Comparison of ENCODE assay signal across 11 cellular contexts in the genomic region with DNA sequence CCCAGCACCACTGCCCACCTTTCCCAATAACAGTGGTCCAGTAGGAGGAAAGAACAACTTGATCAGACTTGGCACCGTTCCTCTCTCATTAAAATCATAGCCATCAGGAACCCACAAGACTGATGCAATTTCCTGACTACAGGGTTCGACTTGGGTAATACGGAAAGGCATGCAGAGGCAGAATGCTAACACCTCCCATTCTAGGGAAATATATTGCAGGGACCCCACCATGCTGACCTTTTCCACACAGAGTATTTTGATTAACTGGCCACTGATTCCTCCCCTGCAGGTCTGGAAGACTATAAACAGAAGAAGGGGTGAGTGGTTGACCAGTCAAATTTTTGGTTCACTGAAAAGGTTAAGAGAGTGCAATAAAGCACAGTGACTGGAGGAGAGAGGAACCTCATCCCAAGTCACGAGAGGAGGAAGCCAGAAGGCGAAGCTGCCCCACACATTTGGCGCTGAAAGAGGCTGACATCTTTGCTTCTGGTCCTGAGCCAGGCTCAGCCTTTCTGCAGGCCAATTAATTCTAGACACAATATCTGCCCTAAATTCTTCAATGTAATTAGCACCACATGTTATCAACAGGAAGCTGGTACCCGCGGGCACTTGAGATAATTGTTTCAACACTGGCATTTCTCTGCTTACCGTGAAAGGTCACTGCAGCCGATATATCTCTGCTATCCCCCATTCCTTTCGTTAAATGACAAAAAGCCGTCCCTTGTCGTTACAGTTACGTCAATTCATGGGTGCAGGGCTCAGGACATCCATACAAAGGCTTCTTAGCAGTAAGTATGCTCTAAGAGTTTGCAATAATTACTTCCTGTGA.
A peak's percentile ranks its signal among the peaks of the same experiment; 100 is the strongest.
DNase-seq lines count a peak whose midpoint lies in the region; ATAC-seq, FAIRE-seq and TF ChIP-seq lines count a peak whose summit lies in the region.
"Had no signal": no experiment of that assay in that cellular context is flagged by ENCODE, and none has a peak within 500 bp of the region (broad histone marks: within the 10 kb centered on the region; RNA-seq: fewer than 3 reads in every experiment).

No MANE protein-coding gene starts in this region.

- BruUV-seq in K562 (replicated peaks; lab: Mats Ljungman, UMichigan), result no TSS peak
- no TSS peak for BruUV-seq in PC-9 (replicated peaks; lab: Mats Ljungman, UMichigan)

- H3K9me3 ChIP-seq in K562 (replicated peaks; ENCODE audit: control insufficient read depth, insufficient read depth, low read depth, low read length) (no peaks in the 10 kb centered on the region), stomach (no peaks in the 10 kb centered on the region), SJCRH30 (replicated peaks) (no peaks in the 10 kb centered on the region), PC-9 (ENCODE audit: insufficient read depth, low read depth) (no peaks in the 10 kb centered on the region)
- H3K9me3 ChIP-seq: colonic mucosa had no signal

- no peaks in the 10 kb centered on the region for H3K4me1 ChIP-seq in K562 (replicated peaks in 1 of 2; ENCODE audit: control insufficient read depth in 2 of 2, insufficient read depth in 2 of 2, low read length in 2 of 2)
- peaks cover 0 to 7% (median 0%) of the 10 kb centered on the region in 4 donors for H3K4me1 ChIP-seq in stomach
- H3K4me1 ChIP-seq in SJCRH30, result no peaks in the 10 kb centered on the region
- H3K4me1 ChIP-seq in PC-9 (replicated peaks; ENCODE audit: insufficient read depth), result peaks cover 9% of the 10 kb centered on the region; the same call in 1 of the 2 replicates
- H3K4me1 ChIP-seq: colonic mucosa, parathyroid adenoma had no signal

- H3K4me2 ChIP-seq in K562 (ENCODE audit: insufficient read depth, low read length) (no peak overlapping the region), PC-9 (no peak overlapping the region)

- no peaks in the 10 kb centered on the region for H3K79me2 ChIP-seq in K562 (ENCODE audit: control insufficient read depth, insufficient read depth, low read length)
- no peaks in the 10 kb centered on the region for H3K79me2 ChIP-seq in PC-9 (ENCODE audit: low read depth)
- H3K79me2 ChIP-seq: parathyroid adenoma had no signal

- no peak overlapping the region for H3K9ac ChIP-seq in K562 (ENCODE audit: insufficient read depth in 1 of 2, low read depth in 2 of 2, low read length in 2 of 2)
- H3K9ac ChIP-seq: parathyroid adenoma had no signal

- H3K9me1 ChIP-seq in K562 (ENCODE audit: control insufficient read depth, insufficient read depth, low read length), result no peaks in the 10 kb centered on the region

- H3K27me3 ChIP-seq in K562 (ENCODE audit: control insufficient read depth in 2 of 2, insufficient read depth in 2 of 2, low read length in 2 of 2) (peaks cover 3 to 17% of the 10 kb centered on the region in 2 experiments; a peak in 3 of 5 replicates), stomach (peaks cover 0 to 12% (median 0%) of the 10 kb centered on the region in 3 donors), SJCRH30 (peaks cover 6% of the 10 kb centered on the region; the same call in 1 of the 2 replicates), PC-9 (ENCODE audit: insufficient read depth, low read depth) (no peaks in the 10 kb centered on the region)
- H3K27me3 ChIP-seq: colonic mucosa had no signal

- no peak for TF ChIP-seq EP300 in K562 (IDR thresholded peaks at IDR 0.05; ENCODE audit: low read length)
- no peak for TF ChIP-seq EP300 in stomach (IDR thresholded peaks at IDR 0.05)

- H4K20me1 ChIP-seq in K562 (replicated peaks; ENCODE audit: control insufficient read depth, insufficient read depth, low read length) (no peaks in the 10 kb centered on the region), PC-9 (ENCODE audit: insufficient read depth) (no peaks in the 10 kb centered on the region)

- no peak for TF ChIP-seq POLR2A in K562 (conservative IDR thresholded peaks at IDR 0.05)
- TF ChIP-seq POLR2A in stomach (IDR thresholded peaks at IDR 0.05), result no peak

- no peak overlapping the region for H2AFZ ChIP-seq in K562 (ENCODE audit: low read depth, low read length)
- no peak overlapping the region for H2AFZ ChIP-seq in PC-9
- H2AFZ ChIP-seq: parathyroid adenoma had no signal

- H3F3A ChIP-seq in PC-9 (ENCODE audit: insufficient read depth, low read depth), result no peaks in the 10 kb centered on the region

- no peaks in the 10 kb centered on the region for H3K9me2 ChIP-seq in PC-9 (ENCODE audit: insufficient read depth)

- POLR2A ChIA-PET in K562 (lab: Yijun Ruan, JAX) (no interaction called here), PC-9 (lab: Charles Lee; ENCODE audit: unreplicated experiment) (no interaction called here)

- peak; percentile 8 for DNase-seq in Caki2 (ENCODE audit: low read depth)
- peak; percentile 41 for DNase-seq in NCI-H1694 (lab: John Stamatoyannopoulos, UW)
- DNase-seq in K562 (ENCODE audit: extremely low read depth in 1 of 4, low spot score in 3 of 4), result no peak
- peak; percentile 24 for DNase-seq in medulla oblongata (ENCODE audit: extremely low spot score)
- DNase-seq in GM10266 (ENCODE audit: extremely low spot score), result no peak
- no peak for DNase-seq in stomach
- DNase-seq in SJCRH30, result no peak
- no peak for DNase-seq in PC-9
- DNase-seq: colonic mucosa, T-helper 9 cell had no signal

- H3K27ac ChIP-seq in K562 (ENCODE audit: extremely low read depth, low read depth, low read length) (no peak overlapping the region), stomach (no peak overlapping the region), SJCRH30 (no peak overlapping the region), PC-9 (no peak overlapping the region)
- H3K27ac ChIP-seq: colonic mucosa, parathyroid adenoma had no signal

- TF ChIP-seq RAD21 in K562 (CRISPR knock-in tag; conservative IDR thresholded peaks at IDR 0.05 in 1 of 2, IDR thresholded peaks at IDR 0.05 in 1 of 2), result no peak

- CTCF ChIA-PET in K562 (lab: Yijun Ruan, JAX; ENCODE audit: low intra/inter-chr PET ratio) (no interaction called here), PC-9 (lab: Charles Lee) (no interaction called here)

- no peaks in the 10 kb centered on the region for H3K36me3 ChIP-seq in K562 (ENCODE audit: control insufficient read depth, insufficient read depth, low read length)
- no peaks in the 10 kb centered on the region for H3K36me3 ChIP-seq in stomach
- no peaks in the 10 kb centered on the region for H3K36me3 ChIP-seq in SJCRH30
- no peaks in the 10 kb centered on the region for H3K36me3 ChIP-seq in PC-9 (ENCODE audit: low read depth)
- H3K36me3 ChIP-seq: colonic mucosa had no signal

- TF ChIP-seq CTCF in K562 (IDR thresholded peaks at IDR 0.05 in 2 of 3, conservative IDR thresholded peaks at IDR 0.05 in 1 of 3; ENCODE audit: insufficient read depth in 2 of 3, low read depth in 1 of 3, low read length in 3 of 3) (no peak), GM10266 (IDR thresholded peaks at IDR 0.05; ENCODE audit: control insufficient read depth, insufficient read depth, low read depth, missing control alignments) (no peak), stomach (IDR thresholded peaks at IDR 0.05) (no peak), PC-9 (conservative IDR thresholded peaks at IDR 0.05) (no peak)

- intact Hi-C loops in K562 (cut with micrococcal nuclease) (no loop called here), stomach (cut with DNase I; ENCODE audit: low total_unique reads) (no loop called here), PC-9 (cut with micrococcal nuclease; ENCODE audit: unreplicated experiment) (no loop called here)

- in situ Hi-C loops in Caki2 (cut with HindIII; ENCODE audit: low pct_unique_long_range_greater_than_20kb, low sequenced_read_pairs) (no loop called here), K562 (cut with MboI) (no loop called here)

- 0% methylated on average over 14 of the region's 14 CpGs for WGBS in K562 (ENCODE audit: insufficient coverage, low coverage, missing lambda C conversion rate)
- WGBS in stomach, 5 donors, result 27 to 53% (median 46%) methylated on average over 14 of the region's 14 CpGs

- no peak for FAIRE-seq in K562 (lab: Jason Lieb, UNC)

- H3K4me3 ChIP-seq in K562 (no peak overlapping the region), stomach (no peak overlapping the region), SJCRH30 (no peak overlapping the region), PC-9 (no peak overlapping the region)
- H3K4me3 ChIP-seq: colonic mucosa had no signal

- ATAC-seq in K562, result no peak

TF ChIP-seq in K562, 482 proteins besides CTCF, POLR2A, EP300 and RAD21:
- TF ChIP-seq, protein P1, sequence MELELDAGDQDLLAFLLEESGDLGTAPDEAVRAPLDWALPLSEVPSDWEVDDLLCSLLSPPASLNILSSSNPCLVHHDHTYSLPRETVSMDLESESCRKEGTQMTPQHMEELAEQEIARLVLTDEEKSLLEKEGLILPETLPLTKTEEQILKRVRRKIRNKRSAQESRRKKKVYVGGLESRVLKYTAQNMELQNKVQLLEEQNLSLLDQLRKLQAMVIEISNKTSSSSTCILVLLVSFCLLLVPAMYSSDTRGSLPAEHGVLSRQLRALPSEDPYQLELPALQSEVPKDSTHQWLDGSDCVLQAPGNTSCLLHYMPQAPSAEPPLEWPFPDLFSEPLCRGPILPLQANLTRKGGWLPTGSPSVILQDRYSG (tag; conservative IDR thresholded peaks at IDR 0.05; ENCODE audit: low read depth), result no peak
- TF ChIP-seq, protein P2, sequence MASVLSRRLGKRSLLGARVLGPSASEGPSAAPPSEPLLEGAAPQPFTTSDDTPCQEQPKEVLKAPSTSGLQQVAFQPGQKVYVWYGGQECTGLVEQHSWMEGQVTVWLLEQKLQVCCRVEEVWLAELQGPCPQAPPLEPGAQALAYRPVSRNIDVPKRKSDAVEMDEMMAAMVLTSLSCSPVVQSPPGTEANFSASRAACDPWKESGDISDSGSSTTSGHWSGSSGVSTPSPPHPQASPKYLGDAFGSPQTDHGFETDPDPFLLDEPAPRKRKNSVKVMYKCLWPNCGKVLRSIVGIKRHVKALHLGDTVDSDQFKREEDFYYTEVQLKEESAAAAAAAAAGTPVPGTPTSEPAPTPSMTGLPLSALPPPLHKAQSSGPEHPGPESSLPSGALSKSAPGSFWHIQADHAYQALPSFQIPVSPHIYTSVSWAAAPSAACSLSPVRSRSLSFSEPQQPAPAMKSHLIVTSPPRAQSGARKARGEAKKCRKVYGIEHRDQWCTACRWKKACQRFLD (CRISPR knock-in tag; IDR thresholded peaks at IDR 0.05), result no peak
- TF ChIP-seq CREBBP (IDR thresholded peaks at IDR 0.05; ENCODE audit: low read depth, low read length) (no peak), GATAD2B (IDR thresholded peaks at IDR 0.05; ENCODE audit: borderline replicate concordance) (no peak), HMGN3 (IDR thresholded peaks at IDR 0.05; ENCODE audit: borderline replicate concordance, extremely low read depth, insufficient read length, low read depth, low read length) (no peak), ZNF347 (CRISPR knock-in tag; IDR thresholded peaks at IDR 0.05; ENCODE audit: low read depth) (no peak), ZKSCAN8 (CRISPR knock-in tag; IDR thresholded peaks at IDR 0.05) (peak; percentile 30; the same call in 1 of the 2 replicates), RBM22 (IDR thresholded peaks at IDR 0.05; ENCODE audit: low read depth, low read length, poor library complexity, severe bottlenecking) (no peak)

Comparison
In these comparisons a context has a peak if more than half of its experiments do, and no peak if none do; other contexts are left out.
1. DNase-seq: peak in Caki2 (single experiment), NCI-H1694 (single experiment) and medulla oblongata (single experiment); none in K562 (0 of 4), GM10266 (single experiment), stomach (single experiment), SJCRH30 (0 of 2) and PC-9 (0 of 2).